ENCODE assay signal across 17 cellular contexts in the genomic region with DNA sequence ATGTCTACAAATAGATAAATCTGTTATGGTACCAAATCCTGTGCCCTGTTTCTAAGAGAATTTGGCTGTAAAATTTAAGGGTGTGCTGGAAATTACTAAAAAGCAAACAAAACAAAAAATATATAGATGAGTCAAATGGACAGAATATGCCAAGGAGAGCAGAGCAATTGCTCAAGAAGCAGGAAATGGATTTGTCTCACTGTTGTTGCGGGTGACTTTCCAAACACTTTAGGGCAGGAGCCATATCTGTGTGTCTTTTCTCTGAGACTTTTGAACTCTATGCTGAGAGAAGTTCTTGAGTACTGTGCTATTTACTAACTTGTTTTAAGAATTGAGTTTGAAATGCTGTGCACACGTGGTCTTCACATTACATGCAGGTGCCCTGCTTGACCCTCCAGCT.
DNase-seq lines count a peak whose midpoint lies in the region; TF ChIP-seq lines count a peak whose summit lies in the region.
"Had no signal": no experiment of that assay in that cellular context is flagged by ENCODE, and none has a peak within 500 bp of the region (broad histone marks: within the 10 kb centered on the region; RNA-seq: fewer than 3 reads in every experiment).

No MANE protein-coding gene starts in this region.

- H3K9me3 Mint-ChIP-seq in chondrocyte (ENCODE audit: low read depth) (peaks cover 16% of the 10 kb centered on the region), nephron (peaks cover 10% of the 10 kb centered on the region), glutamatergic neuron (ENCODE audit: unreplicated experiment) (no peaks in the 10 kb centered on the region)

- H3K4me1 ChIP-seq in BLaER1: peaks cover 64% of the 10 kb centered on the region

- peak; percentile 55 for DNase-seq in LHCN-M2 (ENCODE audit: low read depth)
- no peak for DNase-seq in chondrocyte (ENCODE audit: low spot score)
- DNase-seq in T1000 (lab: John Stamatoyannopoulos, UW): no peak
- DNase-seq in NCI-H774 (lab: John Stamatoyannopoulos, UW): no peak
- DNase-seq in dermis blood vessel endothelial cell: no peak
- no peak for DNase-seq in glutamatergic neuron
- DNase-seq: activated CD4-positive, alpha-beta memory T cell treated with anti-CD3 and anti-CD28 coated beads for 36 hours; amniotic stem cell; DMS79; NCI-H146; NCI-H526; posterior cingulate gyrus; T-helper 9 cell had no signal

- H3K4me3 Mint-ChIP-seq in chondrocyte (ENCODE audit: unreplicated experiment): no peak overlapping the region
- H3K4me3 Mint-ChIP-seq in nephron: no peak overlapping the region
- no peak overlapping the region for H3K4me3 Mint-ChIP-seq in glutamatergic neuron (ENCODE audit: unreplicated experiment)
- H3K4me3 Mint-ChIP-seq: activated CD4-positive, alpha-beta memory T cell treated with anti-CD3 and anti-CD28 coated beads for 36 hours; activated T-helper 1 cell treated with anti-CD3 and anti-CD28 coated beads, Interleukin-12 subunit alpha, Interleukin-12 subunit beta, Interleukin-2, Interleukin-4 antibody, amounts not matched to agents 30 ng/mL and 10 ng/mL and 1 ng/mL, durations not matched to agents 14 hours and 24 hours and 36 hours; type B pancreatic cell had no signal

- TF ChIP-seq CTCF in chondrocyte (IDR thresholded peaks at IDR 0.05): no peak
- TF ChIP-seq CTCF in nephron (IDR thresholded peaks at IDR 0.05; ENCODE audit: unreplicated experiment in 3 of 3): no peak
- TF ChIP-seq CTCF in glutamatergic neuron (IDR thresholded peaks at IDR 0.05; ENCODE audit: partially characterized antibody, unreplicated experiment): no peak

- H3K9ac ChIP-seq in BLaER1: no peak overlapping the region

- H3K4me3 ChIP-seq in BLaER1: no peak overlapping the region

- H3K9me3 ChIP-seq in BLaER1: peaks cover 14% of the 10 kb centered on the region

- H3K27me3 Mint-ChIP-seq in chondrocyte (ENCODE audit: low read depth): no peaks in the 10 kb centered on the region
- H3K27me3 Mint-ChIP-seq in nephron (ENCODE audit: low read depth): no peaks in the 10 kb centered on the region
- H3K27me3 Mint-ChIP-seq in glutamatergic neuron (ENCODE audit: unreplicated experiment): no peaks in the 10 kb centered on the region
- H3K27me3 Mint-ChIP-seq: activated CD4-positive, alpha-beta memory T cell treated with anti-CD3 and anti-CD28 coated beads for 36 hours; type B pancreatic cell had no signal

- peaks cover 14% of the 10 kb centered on the region for H3K36me3 ChIP-seq in BLaER1

- no peaks in the 10 kb centered on the region for H3K36me3 Mint-ChIP-seq in chondrocyte (ENCODE audit: low read depth)
- H3K36me3 Mint-ChIP-seq in nephron (ENCODE audit: low read depth): peaks cover 19% of the 10 kb centered on the region
- H3K36me3 Mint-ChIP-seq in glutamatergic neuron (ENCODE audit: unreplicated experiment): peaks cover 4% of the 10 kb centered on the region
- H3K36me3 Mint-ChIP-seq: activated CD4-positive, alpha-beta memory T cell treated with anti-CD3 and anti-CD28 coated beads for 36 hours had no signal

- peaks cover 37% of the 10 kb centered on the region for H3K4me1 Mint-ChIP-seq in chondrocyte (ENCODE audit: low read depth)
- peaks cover 38% of the 10 kb centered on the region for H3K4me1 Mint-ChIP-seq in nephron
- H3K4me1 Mint-ChIP-seq in glutamatergic neuron (ENCODE audit: low read depth, unreplicated experiment): no peaks in the 10 kb centered on the region

- H3K27ac Mint-ChIP-seq in chondrocyte (ENCODE audit: unreplicated experiment): peak overlapping the region; percentile 45
- H3K27ac Mint-ChIP-seq in nephron: peak overlapping the region in 2 of 3 experiments; percentile 5 to 46
- H3K27ac Mint-ChIP-seq in glutamatergic neuron (ENCODE audit: unreplicated experiment): no peak overlapping the region
- H3K27ac Mint-ChIP-seq: activated CD4-positive, alpha-beta memory T cell treated with anti-CD3 and anti-CD28 coated beads for 36 hours; activated T-helper 1 cell treated with anti-CD3 and anti-CD28 coated beads, Interleukin-12 subunit alpha, Interleukin-12 subunit beta, Interleukin-2, Interleukin-4 antibody, amounts not matched to agents 30 ng/mL and 10 ng/mL and 1 ng/mL, durations not matched to agents 14 hours and 24 hours and 36 hours; type B pancreatic cell had no signal

- peak overlapping the region; percentile 84 for H3K27ac ChIP-seq in BLaER1

- H3K27me3 ChIP-seq in BLaER1: no peaks in the 10 kb centered on the region

- H4K20me1 ChIP-seq in BLaER1: no peaks in the 10 kb centered on the region

- peak overlapping the region; percentile 83 for H3K4me2 ChIP-seq in BLaER1
